In genomic region chr3:52498134-52499054, GRCh38 we compare ENCODE assay signal across 10 cellular contexts. TPM values are rescaled to one million over a fixed set of nuclear protein-coding genes. Genes with fewer than 3 reads are reported as not detected.
DNase-seq lines count a peak whose midpoint lies in the region; ATAC-seq, FAIRE-seq and TF ChIP-seq lines count a peak whose summit lies in the region.
"Had no signal": no experiment of that assay in that cellular context is flagged by ENCODE, and none has a peak within 500 bp of the region (broad histone marks: within the 10 kb centered on the region; RNA-seq: fewer than 3 reads in every experiment).

No MANE protein-coding gene starts in this region.

- H3K27me3 ChIP-seq in astrocyte (ENCODE audit: insufficient read depth, low read length), result no peaks in the 10 kb centered on the region

- H4K20me1 ChIP-seq in astrocyte (ENCODE audit: insufficient read depth, low read length), result peaks cover 5% of the 10 kb centered on the region

- H3K4me1 ChIP-seq in astrocyte (ENCODE audit: insufficient read depth, low read length) (peaks cover 22% of the 10 kb centered on the region), kidney (ENCODE audit: control insufficient read depth in 1 of 2, insufficient read depth in 1 of 2, low read depth in 1 of 2, low read length in 2 of 2) (peaks cover 0 to 9% of the 10 kb centered on the region in 2 donors)

- H3K27ac ChIP-seq in astrocyte (ENCODE audit: low read depth, low read length) (peak overlapping the region; percentile 17), kidney (ENCODE audit: low read depth in 2 of 2, low read length in 2 of 2) (no peak overlapping the region)

- H3K9me3 Mint-ChIP-seq in astrocyte (ENCODE audit: unreplicated experiment), result no peaks in the 10 kb centered on the region
- H3K9me3 Mint-ChIP-seq in activated T-helper 2 cell treated with anti-CD3 and anti-CD28 coated beads, Interferon-gamma antibody, Interleukin-2, Interleukin-4, amounts not matched to agents 10 μg/mL and 5 μg/mL and 100 μg/mL, durations not matched to agents 14 hours and 24 hours and 36 hours, result no peaks in the 10 kb centered on the region
- H3K9me3 Mint-ChIP-seq: T-cell had no signal

- no peak for ATAC-seq in HG03135 (IDR thresholded peaks at IDR 0.05; ENCODE audit: unreplicated experiment)

- no peaks in the 10 kb centered on the region for H3K79me2 ChIP-seq in astrocyte (ENCODE audit: insufficient read depth, low read length)

- H3K36me3 Mint-ChIP-seq in astrocyte (ENCODE audit: low read depth, unreplicated experiment), result peaks cover 3% of the 10 kb centered on the region
- no peaks in the 10 kb centered on the region for H3K36me3 Mint-ChIP-seq in activated T-helper 2 cell treated with anti-CD3 and anti-CD28 coated beads, Interferon-gamma antibody, Interleukin-2, Interleukin-4, amounts not matched to agents 10 μg/mL and 5 μg/mL and 100 μg/mL, durations not matched to agents 14 hours and 24 hours and 36 hours (ENCODE audit: low read depth)
- H3K36me3 Mint-ChIP-seq: T-cell had no signal

- H3K27ac Mint-ChIP-seq in astrocyte (ENCODE audit: unreplicated experiment), result no peak overlapping the region
- no peak overlapping the region for H3K27ac Mint-ChIP-seq in activated T-helper 2 cell treated with anti-CD3 and anti-CD28 coated beads, Interferon-gamma antibody, Interleukin-2, Interleukin-4, amounts not matched to agents 10 μg/mL and 5 μg/mL and 100 μg/mL, durations not matched to agents 14 hours and 24 hours and 36 hours

- peak; percentile 96 to 98 for DNase-seq in Kasumi-1 (lab: John Stamatoyannopoulos, UW)
- peak; percentile 76 for DNase-seq in astrocyte (ENCODE audit: low read depth)
- peak in 26 of 51 donors; percentile 8 to 59 (median 25) for DNase-seq in hypothalamus (lab: John Stamatoyannopoulos, UW)
- peak; percentile 13 for DNase-seq in superior temporal gyrus (ENCODE audit: extremely low spot score)
- DNase-seq in NCI-H146 treated with DMSO at 0.1 percent for 48 hours (lab: John Stamatoyannopoulos, UW; ENCODE audit: unreplicated experiment), result no peak
- DNase-seq in activated T-helper 2 cell treated with anti-CD3 and anti-CD28 coated beads, Interferon-gamma antibody, Interleukin-2, Interleukin-4, amounts not matched to agents 10 μg/mL and 5 μg/mL and 100 μg/mL, durations not matched to agents 14 hours and 24 hours and 36 hours (ENCODE audit: low spot score), result no peak
- DNase-seq in kidney, result no peak

- FAIRE-seq in astrocyte (lab: Jason Lieb, UNC) (no peak), kidney (lab: Jason Lieb, UNC) (no peak)

- no peaks in the 10 kb centered on the region for H3K9me3 ChIP-seq in astrocyte (ENCODE audit: insufficient read depth, low read depth, low read length)
- H3K9me3 ChIP-seq in kidney (ENCODE audit: control insufficient read depth in 1 of 2, low read length in 2 of 2), result no peaks in the 10 kb centered on the region

- intact Hi-C loops in activated T-helper 2 cell treated with anti-CD3 and anti-CD28 coated beads, Interferon-gamma antibody, Interleukin-2, Interleukin-4, amounts not matched to agents 10 μg/mL and 5 μg/mL and 100 μg/mL, durations not matched to agents 14 hours and 24 hours and 36 hours (cut with micrococcal nuclease), result no loop called here
- intact Hi-C loops in kidney (cut with DNase I), result no loop called here

- peaks cover 14% of the 10 kb centered on the region for H3K27me3 Mint-ChIP-seq in astrocyte (ENCODE audit: low read depth, unreplicated experiment)
- H3K27me3 Mint-ChIP-seq in activated T-helper 2 cell treated with anti-CD3 and anti-CD28 coated beads, Interferon-gamma antibody, Interleukin-2, Interleukin-4, amounts not matched to agents 10 μg/mL and 5 μg/mL and 100 μg/mL, durations not matched to agents 14 hours and 24 hours and 36 hours (ENCODE audit: low read depth), result no peaks in the 10 kb centered on the region
- H3K27me3 Mint-ChIP-seq: T-cell had no signal

- peaks cover 2% of the 10 kb centered on the region for H3K4me1 Mint-ChIP-seq in astrocyte (ENCODE audit: low read depth, unreplicated experiment)
- H3K4me1 Mint-ChIP-seq in activated T-helper 2 cell treated with anti-CD3 and anti-CD28 coated beads, Interferon-gamma antibody, Interleukin-2, Interleukin-4, amounts not matched to agents 10 μg/mL and 5 μg/mL and 100 μg/mL, durations not matched to agents 14 hours and 24 hours and 36 hours (ENCODE audit: low read depth), result no peaks in the 10 kb centered on the region

- H3K4me2 ChIP-seq in astrocyte (ENCODE audit: low read length), result peak overlapping the region; percentile 34

- no peak overlapping the region for H3K4me3 ChIP-seq in astrocyte (ENCODE audit: insufficient read depth, low read depth, low read length)
- H3K4me3 ChIP-seq in kidney (ENCODE audit: low read length in 2 of 2), result no peak overlapping the region

- peak overlapping the region; percentile 14 for H2AFZ ChIP-seq in astrocyte (ENCODE audit: low read depth, low read length)

- no peak overlapping the region for H3K4me3 Mint-ChIP-seq in astrocyte (ENCODE audit: unreplicated experiment)
- no peak overlapping the region for H3K4me3 Mint-ChIP-seq in activated T-helper 2 cell treated with anti-CD3 and anti-CD28 coated beads, Interferon-gamma antibody, Interleukin-2, Interleukin-4, amounts not matched to agents 10 μg/mL and 5 μg/mL and 100 μg/mL, durations not matched to agents 14 hours and 24 hours and 36 hours (ENCODE audit: low read depth)
- H3K4me3 Mint-ChIP-seq: T-cell had no signal

- no peak overlapping the region for H3K9ac ChIP-seq in astrocyte (ENCODE audit: low read length)
- H3K9ac ChIP-seq in kidney (ENCODE audit: low read length in 2 of 2), result no peak overlapping the region

- H3K36me3 ChIP-seq in astrocyte (ENCODE audit: insufficient read depth, low read length) (no peaks in the 10 kb centered on the region), kidney (ENCODE audit: control insufficient read depth in 1 of 2, insufficient read depth in 2 of 2, low read length in 2 of 2) (no peaks in the 10 kb centered on the region)

- no peak for TF ChIP-seq CTCF in astrocyte (IDR thresholded peaks at IDR 0.05; ENCODE audit: insufficient read depth, low read depth, low read length)
- TF ChIP-seq CTCF in kidney (IDR thresholded peaks at IDR 0.05; ENCODE audit: borderline replicate concordance, extremely low read depth, insufficient read depth), result no peak

RNA-seq across cellular contexts. Expression of gene STAB1, which starts 3.3 kb away (rescaled TPM):
- total RNA-seq in astrocyte (0.39 TPM in 1 of 2 replicates, not detected in the other), kidney (379 TPM)
- 0.07 TPM in 1 of 2 replicates, not detected in the other for total RNA-seq in activated T-helper 2 cell treated with anti-CD3 and anti-CD28 coated beads, Interferon-gamma antibody, Interleukin-2, Interleukin-4, amounts not matched to agents 10 μg/mL and 5 μg/mL and 100 μg/mL, durations not matched to agents 14 hours and 24 hours and 36 hours
- 98.4 TPM for polyA plus RNA-seq in kidney (ENCODE audit: insufficient read depth, low read depth, low replicate concordance)
- total RNA-seq: MCF 10A had no signal

RNA-seq across cellular contexts. Expression of gene NT5DC2, which starts 35.3 kb away (rescaled TPM):
- total RNA-seq in astrocyte (178 and 189 TPM in 2 replicates), kidney (47.3 TPM)
- 77.9 and 88.4 TPM in 2 replicates for total RNA-seq in activated T-helper 2 cell treated with anti-CD3 and anti-CD28 coated beads, Interferon-gamma antibody, Interleukin-2, Interleukin-4, amounts not matched to agents 10 μg/mL and 5 μg/mL and 100 μg/mL, durations not matched to agents 14 hours and 24 hours and 36 hours
- 75.7 TPM for polyA plus RNA-seq in kidney (ENCODE audit: insufficient read depth, low read depth, low replicate concordance)

RNA-seq across cellular contexts. Expression of gene UQCC5, which starts 38.0 kb away (rescaled TPM):
- 22.9 and 26.0 TPM in 2 replicates for total RNA-seq in astrocyte
- total RNA-seq in activated T-helper 2 cell treated with anti-CD3 and anti-CD28 coated beads, Interferon-gamma antibody, Interleukin-2, Interleukin-4, amounts not matched to agents 10 μg/mL and 5 μg/mL and 100 μg/mL, durations not matched to agents 14 hours and 24 hours and 36 hours, result 12.5 and 16.4 TPM in 2 replicates
- total RNA-seq in kidney, result 26.8 TPM
- 135 TPM for polyA plus RNA-seq in kidney (ENCODE audit: insufficient read depth, low read depth, low replicate concordance)

RNA-seq across cellular contexts. Expression of gene NISCH, which starts 43.0 kb away (rescaled TPM):
- total RNA-seq in astrocyte, result 118 TPM in 2 replicates
- 70.0 and 73.4 TPM in 2 replicates for total RNA-seq in activated T-helper 2 cell treated with anti-CD3 and anti-CD28 coated beads, Interferon-gamma antibody, Interleukin-2, Interleukin-4, amounts not matched to agents 10 μg/mL and 5 μg/mL and 100 μg/mL, durations not matched to agents 14 hours and 24 hours and 36 hours
- 98.7 TPM for total RNA-seq in kidney
- 36.1 TPM for polyA plus RNA-seq in kidney (ENCODE audit: insufficient read depth, low read depth, low replicate concordance)

RNA-seq across cellular contexts. Expression of gene TNNC1, which starts 44.6 kb away (rescaled TPM):
- total RNA-seq in astrocyte, result 5.4 and 12.4 TPM in 2 replicates
- total RNA-seq in activated T-helper 2 cell treated with anti-CD3 and anti-CD28 coated beads, Interferon-gamma antibody, Interleukin-2, Interleukin-4, amounts not matched to agents 10 μg/mL and 5 μg/mL and 100 μg/mL, durations not matched to agents 14 hours and 24 hours and 36 hours, result 0.34 and 0.46 TPM in 2 replicates
- total RNA-seq in kidney, result 2.2 TPM
- 86.6 TPM for polyA plus RNA-seq in kidney (ENCODE audit: insufficient read depth, low read depth, low replicate concordance)

Comparison
In these comparisons a context has a peak if more than half of its experiments do, and no peak if none do; other contexts are left out.
1. DNase-seq: peak in Kasumi-1 (2 of 2), astrocyte (single experiment), hypothalamus (26 of 51) and superior temporal gyrus (single experiment); none in NCI-H146 treated with DMSO at 0.1 percent for 48 hours (single experiment), activated T-helper 2 cell treated with anti-CD3 and anti-CD28 coated beads, Interferon-gamma antibody, Interleukin-2, Interleukin-4, amounts not matched to agents 10 μg/mL and 5 μg/mL and 100 μg/mL, durations not matched to agents 14 hours and 24 hours and 36 hours (single experiment) and kidney (single experiment).
2. RNA of gene STAB1, which starts 3.3 kb away (total RNA-seq): 379 TPM in kidney (single experiment); 0.39 TPM in astrocyte and 0.07 TPM in activated T-helper 2 cell treated with anti-CD3 and anti-CD28 coated beads, Interferon-gamma antibody, Interleukin-2, Interleukin-4, amounts not matched to agents 10 μg/mL and 5 μg/mL and 100 μg/mL, durations not matched to agents 14 hours and 24 hours and 36 hours; every median in the first group is over 100 times any median in the second.